In genomic region chr15:49751191-49751590, GRCh38 we compare ENCODE assay signal across 31 cellular contexts.
"Had no signal": no experiment of that assay in that cellular context is flagged by ENCODE, and none has a peak within 500 bp of the region (broad histone marks: within the 10 kb centered on the region; RNA-seq: fewer than 3 reads in every experiment).

No MANE protein-coding gene starts in this region.

- H3K36me3 ChIP-seq: brain microvascular endothelial cell, SJSA1 had no signal

- H3K4me3 ChIP-seq: SJSA1 had no signal

- ATAC-seq: activated CD8-positive, alpha-beta T cell treated with anti-CD3 and anti-CD28 coated beads, Interleukin-2, amount 10 ng/mL, durations not matched to agents 7 days and 5 days; activated naive CD8-positive, alpha-beta T cell treated with anti-CD3 and anti-CD28 coated beads, Interleukin-2, amount 50 U/mL, for 24 hours; Panc1; SK-N-SH treated with all-trans-retinoic acid at 6 μM for 48 hours; WTC11 had no signal

- DNase-seq: activated CD4-positive, alpha-beta T cell treated with anti-CD3 and anti-CD28 coated beads for 48 hours; activated CD4-positive, alpha-beta T cell treated with anti-CD3 and anti-CD28 coated beads, Interleukin-2, amount 50 U/mL, for 4 hours; activated CD4-positive, CD25-positive, alpha-beta regulatory T cell treated with anti-CD3 and anti-CD28 coated beads, Interleukin-2, amount 50 U/mL, for 72 hours; activated CD8-positive, alpha-beta memory T cell treated with anti-CD3 and anti-CD28 coated beads, Interleukin-2, amount 50 U/mL, for 48 hours; activated CD8-positive, alpha-beta T cell treated with anti-CD3 and anti-CD28 coated beads, Interleukin-2, amount 10 ng/mL, durations not matched to agents 7 days and 5 days; activated effector memory CD4-positive, alpha-beta T cell treated with Interleukin-2 at 50 U/mL for 16 hours; activated naive CD4-positive, alpha-beta T cell; activated naive CD8-positive, alpha-beta T cell treated with anti-CD3 and anti-CD28 coated beads, Interleukin-2, amount 50 U/mL, for 24 hours; activated T-cell treated with anti-CD3 and anti-CD28 coated beads, Interleukin-2, amount 50 U/mL, for 24 hours; amygdala; brain microvascular endothelial cell; NCI-H1092; NCI-H1417; NCI-H1930; NCI-H2171; NCI-H2227 treated with DMSO at 0.1 percent for 48 hours; NCI-H446 treated with DMSO at 0.1 percent for 48 hours; NCI-H774; OCI-M1; RPMI8226; SHP77; SW 1271 had no signal

- H3K4me3 Mint-ChIP-seq: activated CD8-positive, alpha-beta T cell treated with anti-CD3 and anti-CD28 coated beads, Interleukin-2, amount 10 ng/mL, durations not matched to agents 7 days and 5 days; activated naive CD4-positive, alpha-beta T cell treated with anti-CD3 and anti-CD28 coated beads, Interleukin-2, amount 50 U/mL, for 24 hours; activated naive CD8-positive, alpha-beta T cell treated with anti-CD3 and anti-CD28 coated beads, Interleukin-2, amount 50 U/mL, for 24 hours; activated T-cell treated with anti-CD3 and anti-CD28 coated beads, Interleukin-2, amount 50 U/mL, for 24 hours; activated T-helper 1 cell treated with anti-CD3 and anti-CD28 coated beads, Interleukin-12 subunit alpha, Interleukin-12 subunit beta, Interleukin-2, Interleukin-4 antibody, amounts not matched to agents 30 ng/mL and 10 ng/mL and 1 ng/mL, durations not matched to agents 14 hours and 24 hours and 36 hours; IgD-negative memory B cell; T-helper 2 cell treated with Interferon-gamma antibody and Interleukin-4, amounts not matched to agents 5 μg/mL and 100 μg/mL, for 36 hours; WTC11 had no signal

- H3K27ac ChIP-seq: brain microvascular endothelial cell, KMS-11, SJSA1 had no signal

- H3K27me3 ChIP-seq: brain microvascular endothelial cell, SJSA1 had no signal

- H3K4me1 Mint-ChIP-seq: activated naive CD4-positive, alpha-beta T cell treated with anti-CD3 and anti-CD28 coated beads, Interleukin-2, amount 50 U/mL, for 24 hours; activated naive CD8-positive, alpha-beta T cell treated with anti-CD3 and anti-CD28 coated beads, Interleukin-2, amount 50 U/mL, for 24 hours; IgD-negative memory B cell; WTC11 had no signal

- H3K4me2 ChIP-seq: KMS-11 had no signal

- H3K4me1 ChIP-seq: SJSA1 had no signal

- H3K9me3 Mint-ChIP-seq: activated naive CD4-positive, alpha-beta T cell treated with anti-CD3 and anti-CD28 coated beads, Interleukin-2, amount 50 U/mL, for 24 hours; activated T-cell treated with anti-CD3 and anti-CD28 coated beads, Interleukin-2, amount 50 U/mL, for 24 hours; activated T-helper 1 cell treated with anti-CD3 and anti-CD28 coated beads, Interleukin-12 subunit alpha, Interleukin-12 subunit beta, Interleukin-2, Interleukin-4 antibody, amounts not matched to agents 30 ng/mL and 10 ng/mL and 1 ng/mL, durations not matched to agents 14 hours and 24 hours and 36 hours; T-helper 2 cell treated with Interferon-gamma antibody and Interleukin-4, amounts not matched to agents 5 μg/mL and 100 μg/mL, for 36 hours had no signal

- H3K27ac Mint-ChIP-seq: activated CD8-positive, alpha-beta T cell treated with anti-CD3 and anti-CD28 coated beads, Interleukin-2, amount 10 ng/mL, durations not matched to agents 7 days and 5 days; activated naive CD4-positive, alpha-beta T cell treated with anti-CD3 and anti-CD28 coated beads, Interleukin-2, amount 50 U/mL, for 24 hours; activated naive CD8-positive, alpha-beta T cell treated with anti-CD3 and anti-CD28 coated beads, Interleukin-2, amount 50 U/mL, for 24 hours; activated T-cell treated with anti-CD3 and anti-CD28 coated beads, Interleukin-2, amount 50 U/mL, for 24 hours; activated T-helper 1 cell treated with anti-CD3 and anti-CD28 coated beads, Interleukin-12 subunit alpha, Interleukin-12 subunit beta, Interleukin-2, Interleukin-4 antibody, amounts not matched to agents 30 ng/mL and 10 ng/mL and 1 ng/mL, durations not matched to agents 14 hours and 24 hours and 36 hours; IgD-negative memory B cell; T-helper 2 cell treated with Interferon-gamma antibody and Interleukin-4, amounts not matched to agents 5 μg/mL and 100 μg/mL, for 36 hours; WTC11 had no signal

- H3K9ac ChIP-seq: KMS-11 had no signal

- H3K36me3 Mint-ChIP-seq: activated naive CD4-positive, alpha-beta T cell treated with anti-CD3 and anti-CD28 coated beads, Interleukin-2, amount 50 U/mL, for 24 hours; IgD-negative memory B cell; WTC11 had no signal

- H3K27me3 Mint-ChIP-seq: IgD-negative memory B cell had no signal

- H3K9me3 ChIP-seq: SJSA1 had no signal
